ENCODE assay signal across 28 cellular contexts in the genomic region with DNA sequence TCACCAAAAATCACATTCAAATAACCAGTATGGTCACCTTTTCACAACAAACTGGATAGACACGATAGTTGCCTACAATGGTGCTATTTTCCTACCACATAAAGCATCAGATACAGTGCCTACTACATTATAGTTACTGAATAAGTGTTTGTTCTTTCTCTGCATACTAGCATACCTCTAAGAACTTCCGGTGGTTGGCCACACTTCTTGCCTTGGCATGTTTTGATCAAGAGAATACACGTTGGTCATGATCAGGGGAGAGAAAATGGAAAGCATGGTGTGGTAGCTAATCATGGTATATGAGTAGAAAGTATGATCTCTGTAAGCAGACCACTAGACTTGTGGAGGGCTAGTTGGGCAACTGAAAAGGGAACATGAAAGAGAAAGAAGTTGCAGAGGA.
"Had no signal": no experiment of that assay in that cellular context is flagged by ENCODE, and none has a peak within 500 bp of the region (broad histone marks: within the 10 kb centered on the region; RNA-seq: fewer than 3 reads in every experiment).

No MANE protein-coding gene starts in this region.

- H3K4me1 ChIP-seq: adrenal gland, Peyer's patch, SJSA1 had no signal

- H3K4me2 ChIP-seq: KMS-11 had no signal

- H3K9ac ChIP-seq: KMS-11 had no signal

- H3K4me3 ChIP-seq: adrenal gland, cardiac muscle cell, Peyer's patch, SJSA1 had no signal

- H3K36me3 ChIP-seq: adrenal gland, cardiac muscle cell, Peyer's patch, SJSA1 had no signal

- DNase-seq: activated CD4-positive, alpha-beta memory T cell treated with anti-CD3 and anti-CD28 coated beads for 36 hours; activated CD4-positive, alpha-beta T cell treated with anti-CD3 and anti-CD28 coated beads for 36 hours; activated CD4-positive, alpha-beta T cell treated with anti-CD3 and anti-CD28 coated beads, Interleukin-2, amount 10 ng/mL, durations not matched to agents 7 days and 5 days; activated CD8-positive, alpha-beta memory T cell treated with anti-CD3 and anti-CD28 coated beads, Interleukin-2, amount 50 U/mL, for 4 hours; activated gamma-delta T cell treated with Interleukin-2 at 50 U/mL for 16 hours; activated naive CD4-positive, alpha-beta T cell treated with anti-CD3 and anti-CD28 coated beads for 36 hours; activated T-cell treated with anti-CD3 and anti-CD28 coated beads for 4 hours; activated T-cell treated with anti-CD3 and anti-CD28 coated beads, Interleukin-2, amount 50 U/mL, for 4 hours; adrenal gland; MM.1S; NCI-H1092; NCI-H1436 treated with DMSO at 0.1 percent for 48 hours; NCI-H1694 treated with DMSO at 0.1 percent for 48 hours; NCI-H2029; NCI-H345; NCI-H510A; NCI-H526; NCI-H748 treated with DMSO at 0.1 percent for 48 hours; NK-92 treated with Interleukin-12 subunit alpha and Interleukin-12 subunit beta, amount 100 ng/mL, for 24 hours; PC-3; Peyer's patch; RPMI8226; SHP77 treated with DMSO at 0.1 percent for 48 hours; T-helper 1 cell; T1000 had no signal

- H3K27me3 ChIP-seq: cardiac muscle cell, Peyer's patch, SJSA1 had no signal

- H3K27ac ChIP-seq: adrenal gland, cardiac muscle cell, KMS-11, Peyer's patch, SJSA1 had no signal

- H3K9me3 ChIP-seq: adrenal gland, Peyer's patch, SJSA1 had no signal
